25 cellular contexts compared by ENCODE assay signal in genomic region chr21:40210251-40210650, GRCh38.
"Had no signal": no experiment of that assay in that cellular context is flagged by ENCODE, and none has a peak within 500 bp of the region (broad histone marks: within the 10 kb centered on the region; RNA-seq: fewer than 3 reads in every experiment).

No MANE protein-coding gene starts in this region.

- H3K27ac Mint-ChIP-seq: dendritic cell treated with granulocyte-macrophage colony-stimulating factor and Interleukin-4, amounts not matched to agents 40 ng/mL and 50 ng/mL, for 4 days; effector memory CD8-positive, alpha-beta T cell; endodermal cell had no signal

- H3K27me3 ChIP-seq: colonic mucosa, dorsolateral prefrontal cortex, esophagus muscularis mucosa, esophagus squamous epithelium, foreskin keratinocyte, gastrocnemius medialis, gastroesophageal sphincter, heart left ventricle, heart right ventricle had no signal

- ATAC-seq: effector memory CD8-positive, alpha-beta T cell; esophagus mucosa; foreskin keratinocyte; gastrocnemius medialis; gastroesophageal sphincter; heart left ventricle; heart right ventricle had no signal

- H3K36me3 ChIP-seq: colonic mucosa, esophagus muscularis mucosa, esophagus squamous epithelium, gastrocnemius medialis, gastroesophageal sphincter, heart left ventricle, heart right ventricle had no signal

- H3K9me3 ChIP-seq: colonic mucosa, esophagus muscularis mucosa, esophagus squamous epithelium, gastrocnemius medialis, gastroesophageal sphincter, heart left ventricle, heart right ventricle had no signal

- H3K4me1 ChIP-seq: colonic mucosa, esophagus muscularis mucosa, esophagus squamous epithelium, foreskin keratinocyte, gastrocnemius medialis, gastroesophageal sphincter, heart left ventricle, heart right ventricle had no signal

- H3K27me3 Mint-ChIP-seq: dendritic cell treated with granulocyte-macrophage colony-stimulating factor and Interleukin-4, amounts not matched to agents 40 ng/mL and 50 ng/mL, for 4 days; effector memory CD8-positive, alpha-beta T cell had no signal

- DNase-seq: colonic mucosa; cortex of kidney; dermis blood vessel endothelial cell; dorsolateral prefrontal cortex; effector CD4-positive, alpha-beta T cell; effector CD8-positive, alpha-beta T cell; effector memory CD4-positive, alpha-beta T cell; effector memory CD8-positive, alpha-beta T cell; endodermal cell; erythroblast; esophagus squamous epithelium; foreskin fibroblast; foreskin keratinocyte; foreskin melanocyte; gastrocnemius medialis; glutamatergic neuron; head of caudate nucleus; heart left ventricle; heart right ventricle had no signal

- H3K4me1 Mint-ChIP-seq: endodermal cell had no signal

- H3K4me3 ChIP-seq: colonic mucosa, coronary artery, dorsolateral prefrontal cortex, esophagus muscularis mucosa, esophagus squamous epithelium, gastrocnemius medialis, gastroesophageal sphincter, heart left ventricle, heart right ventricle had no signal

- H3K4me3 Mint-ChIP-seq: dendritic cell treated with granulocyte-macrophage colony-stimulating factor and Interleukin-4, amounts not matched to agents 40 ng/mL and 50 ng/mL, for 4 days; effector memory CD8-positive, alpha-beta T cell; endodermal cell had no signal

- H3K9me3 Mint-ChIP-seq: dendritic cell treated with granulocyte-macrophage colony-stimulating factor and Interleukin-4, amounts not matched to agents 40 ng/mL and 50 ng/mL, for 4 days; effector memory CD8-positive, alpha-beta T cell; endodermal cell had no signal

- H3K27ac ChIP-seq: colonic mucosa, coronary artery, dorsolateral prefrontal cortex, epithelial cell of prostate, esophagus muscularis mucosa, esophagus squamous epithelium, foreskin keratinocyte, gastrocnemius medialis, gastroesophageal sphincter, heart left ventricle, heart right ventricle had no signal
